Comparison of ENCODE assay signal across 15 cellular contexts in genomic region chr12:57816001-57816854, GRCh38. TPM values are rescaled to one million over a fixed set of nuclear protein-coding genes. Genes with fewer than 3 reads are reported as not detected.
DNase-seq lines count a peak whose midpoint lies in the region; ATAC-seq and TF ChIP-seq lines count a peak whose summit lies in the region.
"Had no signal": no experiment of that assay in that cellular context is flagged by ENCODE, and none has a peak within 500 bp of the region (broad histone marks: within the 10 kb centered on the region; RNA-seq: fewer than 3 reads in every experiment).

No MANE protein-coding gene starts in this region.

- POLR2A ChIA-PET in CD8-positive, alpha-beta memory T cell (lab: Charles Lee), result interaction anchor here (0.5 to 0.7 kb wide), 3 partner anchors 30 to 223 kb away, joined by 3 to 12 read pairs (median 11); partner anchors contain the start of gene CTDSP2

- peaks cover 7% of the 10 kb centered on the region for H3K36me3 Mint-ChIP-seq in activated naive CD4-positive, alpha-beta T cell treated with anti-CD3 and anti-CD28 coated beads, Interleukin-2, amount 50 U/mL, for 24 hours
- H3K36me3 Mint-ChIP-seq in CD8-positive, alpha-beta memory T cell, result peaks cover 0 to 32% (median 5%) of the 10 kb centered on the region in 3 donors
- H3K36me3 Mint-ChIP-seq in activated naive CD8-positive, alpha-beta T cell treated with anti-CD3 and anti-CD28 coated beads, Interleukin-2, amount 50 U/mL, for 24 hours (ENCODE audit: low read depth), result no peaks in the 10 kb centered on the region

- peaks cover 7% of the 10 kb centered on the region for H3K4me1 Mint-ChIP-seq in activated naive CD4-positive, alpha-beta T cell treated with anti-CD3 and anti-CD28 coated beads, Interleukin-2, amount 50 U/mL, for 24 hours
- peaks cover 3 to 8% (median 4%) of the 10 kb centered on the region in 3 donors for H3K4me1 Mint-ChIP-seq in CD8-positive, alpha-beta memory T cell
- no peaks in the 10 kb centered on the region for H3K4me1 Mint-ChIP-seq in activated naive CD8-positive, alpha-beta T cell treated with anti-CD3 and anti-CD28 coated beads, Interleukin-2, amount 50 U/mL, for 24 hours

- H3K4me3 ChIP-seq in lung, result no peak overlapping the region
- H3K4me3 ChIP-seq in transverse colon, result no peak overlapping the region
- no peak overlapping the region for H3K4me3 ChIP-seq in CD8-positive, alpha-beta memory T cell (ENCODE audit: low read length)
- H3K4me3 ChIP-seq: testis had no signal

- no peak for TF ChIP-seq CTCF in lung (IDR thresholded peaks at IDR 0.05; ENCODE audit: control extremely low read depth, extremely low read depth)
- TF ChIP-seq CTCF in transverse colon (IDR thresholded peaks at IDR 0.05), result no peak

- no peaks in the 10 kb centered on the region for H3K27me3 Mint-ChIP-seq in activated naive CD4-positive, alpha-beta T cell treated with anti-CD3 and anti-CD28 coated beads, Interleukin-2, amount 50 U/mL, for 24 hours
- H3K27me3 Mint-ChIP-seq in CD8-positive, alpha-beta memory T cell, result no peaks in the 10 kb centered on the region
- no peaks in the 10 kb centered on the region for H3K27me3 Mint-ChIP-seq in activated naive CD8-positive, alpha-beta T cell treated with anti-CD3 and anti-CD28 coated beads, Interleukin-2, amount 50 U/mL, for 24 hours
- H3K27me3 Mint-ChIP-seq: activated CD4-positive, alpha-beta T cell treated with anti-CD3 and anti-CD28 coated beads, Interleukin-2, amount 10 ng/mL, durations not matched to agents 24 days and 14 days had no signal

- no peaks in the 10 kb centered on the region for H3K9me3 Mint-ChIP-seq in activated naive CD4-positive, alpha-beta T cell treated with anti-CD3 and anti-CD28 coated beads, Interleukin-2, amount 50 U/mL, for 24 hours
- no peaks in the 10 kb centered on the region for H3K9me3 Mint-ChIP-seq in CD8-positive, alpha-beta memory T cell
- H3K9me3 Mint-ChIP-seq in activated naive CD8-positive, alpha-beta T cell treated with anti-CD3 and anti-CD28 coated beads, Interleukin-2, amount 50 U/mL, for 24 hours, result no peaks in the 10 kb centered on the region
- H3K9me3 Mint-ChIP-seq: activated CD4-positive, alpha-beta T cell treated with anti-CD3 and anti-CD28 coated beads, Interleukin-2, amount 10 ng/mL, durations not matched to agents 24 days and 14 days; activated T-cell treated with anti-CD3 and anti-CD28 coated beads, Interleukin-2, amount 50 U/mL, for 4 hours had no signal

- H3K27ac Mint-ChIP-seq in activated naive CD4-positive, alpha-beta T cell treated with anti-CD3 and anti-CD28 coated beads, Interleukin-2, amount 50 U/mL, for 24 hours, result peak overlapping the region; percentile 30
- H3K27ac Mint-ChIP-seq in CD8-positive, alpha-beta memory T cell, result peak overlapping the region in 3 of 8 donors; percentile 11 to 78 (median 74)
- H3K27ac Mint-ChIP-seq in activated naive CD8-positive, alpha-beta T cell treated with anti-CD3 and anti-CD28 coated beads, Interleukin-2, amount 50 U/mL, for 24 hours, result no peak overlapping the region
- H3K27ac Mint-ChIP-seq: activated CD4-positive, alpha-beta T cell treated with anti-CD3 and anti-CD28 coated beads, Interleukin-2, amount 10 ng/mL, durations not matched to agents 24 days and 14 days had no signal

- no peak for ATAC-seq in lung (ENCODE audit: insufficient read depth, low FRiP score)
- ATAC-seq in activated naive CD8-positive, alpha-beta T cell treated with anti-CD3 and anti-CD28 coated beads, Interleukin-2, amount 50 U/mL, for 24 hours, result no peak

- WGBS in lung, 2 donors, result 47 to 64% methylated on average over 3 of the region's 3 CpGs
- WGBS in transverse colon (ENCODE audit: low coverage in 1 of 2), 2 donors, result 32% methylated on average over 3 of the region's 3 CpGs; no CpG with 5 or more reads in 1 of the 2 donors

- no peak for DNase-seq in activated naive CD4-positive, alpha-beta T cell (lab: John Stamatoyannopoulos, UW)
- DNase-seq in OCI-M1 (lab: John Stamatoyannopoulos, UW), result peak; percentile 19
- no peak for DNase-seq in lung (ENCODE audit: low spot score)
- no peak for DNase-seq in transverse colon
- DNase-seq in CD8-positive, alpha-beta memory T cell, result no peak
- DNase-seq in KBM-7, result no peak
- DNase-seq in activated naive CD8-positive, alpha-beta T cell treated with anti-CD3 and anti-CD28 coated beads, Interleukin-2, amount 50 U/mL, for 24 hours, result no peak
- DNase-seq: activated CD4-positive, alpha-beta T cell treated with anti-CD3 and anti-CD28 coated beads, Interleukin-2, amount 10 ng/mL, durations not matched to agents 24 days and 14 days; activated T-cell treated with anti-CD3 and anti-CD28 coated beads, Interleukin-2, amount 50 U/mL, for 4 hours; aorta; cortex of kidney; kidney had no signal

- TF ChIP-seq POLR2A in transverse colon (IDR thresholded peaks at IDR 0.05), result no peak

- CTCF ChIA-PET in CD8-positive, alpha-beta memory T cell (lab: Charles Lee), result no interaction called here

- intact Hi-C loops in transverse colon (cut with DNase I; ENCODE audit: low total_unique reads), result no loop called here

- H3K36me3 ChIP-seq in lung (ENCODE audit: control insufficient read depth in 2 of 2, insufficient read depth in 2 of 2, low read length in 2 of 2), result peaks cover 1 to 24% of the 10 kb centered on the region in 2 donors
- H3K36me3 ChIP-seq in transverse colon, result peaks cover 0 to 8% (median 0%) of the 10 kb centered on the region in 4 donors
- no peaks in the 10 kb centered on the region for H3K36me3 ChIP-seq in CD8-positive, alpha-beta memory T cell (ENCODE audit: insufficient read depth, low read length)

- H3K27ac ChIP-seq in lung (ENCODE audit: low read depth in 1 of 2, low read length in 1 of 2), result peak overlapping the region; percentile 6 to 9
- H3K27ac ChIP-seq in transverse colon, result peak overlapping the region; percentile 37 to 70 (median 62)
- no peak overlapping the region for H3K27ac ChIP-seq in CD8-positive, alpha-beta memory T cell (ENCODE audit: low read depth, low read length)

- TF ChIP-seq EP300 in transverse colon (IDR thresholded peaks at IDR 0.05; ENCODE audit: low read depth), result no peak

- in situ Hi-C loops in transverse colon (cut with MboI; ENCODE audit: low pct_ligation_motif_present in 1 of 4, low pct_unique_long_range_greater_than_20kb in 1 of 4, low sequenced_read_pairs in 3 of 4) (no loop called here), KBM-7 (cut with MboI; ENCODE audit: low pct_unique_long_range_greater_than_20kb, low sequenced_read_pairs) (no loop called here)

- H3K27me3 ChIP-seq in lung (ENCODE audit: control insufficient read depth, insufficient read depth) (no peaks in the 10 kb centered on the region), transverse colon (no peaks in the 10 kb centered on the region)
- H3K27me3 ChIP-seq in CD8-positive, alpha-beta memory T cell (ENCODE audit: insufficient read depth, low read length, poor library complexity, severe bottlenecking), result no peaks in the 10 kb centered on the region
- H3K27me3 ChIP-seq: testis had no signal

- peaks cover 7 to 12% of the 10 kb centered on the region in 2 donors for H3K4me1 ChIP-seq in lung (ENCODE audit: control insufficient read depth in 2 of 2, insufficient read depth in 2 of 2, low read length in 2 of 2)
- peaks cover 17 to 34% (median 24%) of the 10 kb centered on the region in 4 donors for H3K4me1 ChIP-seq in transverse colon
- no peaks in the 10 kb centered on the region for H3K4me1 ChIP-seq in CD8-positive, alpha-beta memory T cell (ENCODE audit: insufficient read depth, low read length)

- no peak overlapping the region for H3K4me3 Mint-ChIP-seq in activated naive CD4-positive, alpha-beta T cell treated with anti-CD3 and anti-CD28 coated beads, Interleukin-2, amount 50 U/mL, for 24 hours
- no peak overlapping the region for H3K4me3 Mint-ChIP-seq in CD8-positive, alpha-beta memory T cell
- no peak overlapping the region for H3K4me3 Mint-ChIP-seq in activated naive CD8-positive, alpha-beta T cell treated with anti-CD3 and anti-CD28 coated beads, Interleukin-2, amount 50 U/mL, for 24 hours
- H3K4me3 Mint-ChIP-seq: activated CD4-positive, alpha-beta T cell treated with anti-CD3 and anti-CD28 coated beads, Interleukin-2, amount 10 ng/mL, durations not matched to agents 24 days and 14 days; activated T-cell treated with anti-CD3 and anti-CD28 coated beads, Interleukin-2, amount 50 U/mL, for 4 hours had no signal

- H3K9me3 ChIP-seq in lung (ENCODE audit: control insufficient read depth in 2 of 2, insufficient read depth in 1 of 2, low read length in 1 of 2), result no peaks in the 10 kb centered on the region
- H3K9me3 ChIP-seq in transverse colon, result no peaks in the 10 kb centered on the region
- no peaks in the 10 kb centered on the region for H3K9me3 ChIP-seq in CD8-positive, alpha-beta memory T cell (ENCODE audit: low read length)
- H3K9me3 ChIP-seq: testis had no signal

RNA-seq across cellular contexts. Expression of gene AVIL, which starts 2.3 kb away (rescaled TPM):
- 1 to 10 TPM; 8.1 to 9.7 TPM for total RNA-seq in lung
- 10 to 100 TPM in 1 of 2 donors, 1 to 10 TPM in 1; 4.3 to 11.7 TPM for polyA plus RNA-seq in lung
- 10 to 100 TPM in 2 of 4 donors, 1 to 10 TPM in 2; 3.0 to 21.1 (median 9.1) TPM for total RNA-seq in transverse colon
- 1 to 10 TPM; 2.3 to 2.5 TPM for total RNA-seq in CD8-positive, alpha-beta memory T cell
- polyA plus RNA-seq in CD8-positive, alpha-beta memory T cell, result 0.40 TPM
- total RNA-seq: epithelial cell of proximal tubule had no signal

RNA-seq across cellular contexts. Expression of gene CTDSP2, which starts 30.3 kb away (rescaled TPM):
- total RNA-seq in lung, result 100 to 1,000 TPM; 162 to 179 TPM
- polyA plus RNA-seq in lung, result 100 to 1,000 TPM in 1 of 2 donors, 10 to 100 TPM in 1; 46.8 to 104 TPM
- 100 to 1,000 TPM; 174 to 268 (median 231) TPM for total RNA-seq in transverse colon
- 10 to 100 TPM; 72.8 to 76.4 TPM for total RNA-seq in CD8-positive, alpha-beta memory T cell
- 55.0 TPM for polyA plus RNA-seq in CD8-positive, alpha-beta memory T cell

RNA-seq across cellular contexts. Expression of gene TSFM, which starts 33.6 kb away (rescaled TPM):
- total RNA-seq in lung (10 to 100 TPM; 17.1 to 28.0 TPM), transverse colon (10 to 100 TPM in 3 of 4 donors, 1 to 10 TPM in 1; 1.4 to 23.2 (median 18.9) TPM)
- polyA plus RNA-seq in lung, result 10 to 100 TPM; 23.9 to 40.0 TPM
- 10 to 100 TPM; 64.0 to 69.0 TPM for total RNA-seq in CD8-positive, alpha-beta memory T cell
- polyA plus RNA-seq in CD8-positive, alpha-beta memory T cell, result 32.6 TPM

RNA-seq across cellular contexts. Expression of gene EEF1AKMT3, which starts 43.8 kb away (rescaled TPM):
- total RNA-seq in lung, result 10 to 100 TPM in 1 of 2 donors, 1 to 10 TPM in 1; 7.6 to 11.5 TPM
- 1 to 10 TPM; 3.6 to 4.2 TPM for polyA plus RNA-seq in lung
- 1 to 10 TPM; 1.9 to 6.7 (median 4.3) TPM for total RNA-seq in transverse colon
- 1 to 10 TPM; 3.5 to 3.9 TPM for total RNA-seq in CD8-positive, alpha-beta memory T cell
- polyA plus RNA-seq in CD8-positive, alpha-beta memory T cell, result 3.3 TPM

RNA-seq across cellular contexts. Expression of gene METTL1, which starts 44.3 kb away (rescaled TPM):
- total RNA-seq in lung, result 10 to 100 TPM in 1 of 2 donors, 1 to 10 TPM in 1; 2.8 to 29.5 TPM
- 10 to 100 TPM; 33.7 to 35.5 TPM for polyA plus RNA-seq in lung
- 1 to 10 TPM; 4.1 to 7.1 (median 4.5) TPM for total RNA-seq in transverse colon
- total RNA-seq in CD8-positive, alpha-beta memory T cell, result 10 to 100 TPM; 69.8 to 74.2 TPM
- polyA plus RNA-seq in CD8-positive, alpha-beta memory T cell, result 18.6 TPM
